Comparison of ENCODE assay signal across 1 cellular context in the genomic region with DNA sequence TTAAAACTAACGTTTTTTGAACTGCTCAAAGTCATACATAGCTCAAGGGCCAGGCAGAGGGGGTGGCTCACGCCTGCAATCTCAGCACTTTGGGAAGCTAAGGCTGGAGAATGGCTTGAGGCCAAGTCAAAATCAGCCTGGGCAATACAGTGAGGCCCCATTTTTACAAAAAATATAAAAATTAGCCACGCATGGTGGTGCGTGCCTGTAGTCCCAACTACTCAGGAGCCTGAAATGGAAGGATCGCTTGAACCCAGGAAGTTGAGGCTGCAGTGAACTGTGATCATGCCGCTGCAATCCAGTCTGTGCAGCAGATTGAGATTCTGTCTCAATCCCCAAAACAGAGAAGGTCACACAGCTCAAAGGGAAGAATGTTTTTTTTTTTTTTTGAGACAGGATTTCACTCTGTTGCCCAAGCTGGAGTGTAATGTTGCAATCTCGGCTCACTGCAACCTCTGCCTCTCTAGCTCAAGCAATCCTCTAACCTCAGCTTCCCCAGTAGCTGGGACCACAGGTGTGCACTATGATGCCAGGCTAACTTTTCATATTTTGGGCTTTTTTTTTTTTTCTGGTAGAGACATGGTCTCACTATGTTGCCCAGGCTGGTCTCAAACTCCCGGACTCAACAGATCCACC.
TF ChIP-seq lines count a peak whose summit lies in the region.

No MANE protein-coding gene starts in this region.

TF ChIP-seq in GM12878, 131 proteins besides CTCF, POLR2A, EP300 and RAD21:
- no peak for TF ChIP-seq SIN3A (IDR thresholded peaks at IDR 0.05; ENCODE audit: low read depth, low read length)
- no peak for TF ChIP-seq SMARCA5 (IDR thresholded peaks at IDR 0.05)
- TF ChIP-seq PKNOX1 (IDR thresholded peaks at IDR 0.05): no peak
TF ChIP-seq in GM12878: peak in this region for 0.
